32 cellular contexts compared by ENCODE assay signal in genomic region chr7:46245587-46246111, GRCh38.
"Had no signal": no experiment of that assay in that cellular context is flagged by ENCODE, and none has a peak within 500 bp of the region (broad histone marks: within the 10 kb centered on the region; RNA-seq: fewer than 3 reads in every experiment).

No MANE protein-coding gene starts in this region.

- H3K36me3 Mint-ChIP-seq: activated CD4-positive, alpha-beta memory T cell treated with anti-CD3 and anti-CD28 coated beads for 36 hours; activated CD8-positive, alpha-beta memory T cell treated with anti-CD3 and anti-CD28 coated beads, Interleukin-2, amount 10 ng/mL, durations not matched to agents 7 days and 5 days; activated naive CD4-positive, alpha-beta T cell treated with anti-CD3 and anti-CD28 coated beads, Interleukin-2, amount 10 ng/mL, durations not matched to agents 7 days and 5 days; activated naive CD8-positive, alpha-beta T cell treated with anti-CD3 and anti-CD28 coated beads, Interleukin-2, amount 10 ng/mL, durations not matched to agents 7 days and 5 days; brain had no signal

- H3K27me3 ChIP-seq: ascending aorta, breast epithelium, cardiac muscle cell, colonic mucosa, esophagus muscularis mucosa, foreskin keratinocyte, gastrocnemius medialis, heart right ventricle had no signal

- H3K4me3 Mint-ChIP-seq: activated B cell treated with CpG ODN at 0.5 μM for 24 hours; activated CD4-positive, alpha-beta memory T cell treated with anti-CD3 and anti-CD28 coated beads for 36 hours; activated CD8-positive, alpha-beta memory T cell treated with anti-CD3 and anti-CD28 coated beads, Interleukin-2, amount 10 ng/mL, durations not matched to agents 7 days and 5 days; activated CD8-positive, alpha-beta T cell treated with anti-CD3 and anti-CD28 coated beads, Interleukin-2, amount 10 ng/mL, durations not matched to agents 7 days and 5 days; activated naive CD4-positive, alpha-beta T cell treated with anti-CD3 and anti-CD28 coated beads, Interleukin-2, amount 10 ng/mL, durations not matched to agents 7 days and 5 days; activated naive CD8-positive, alpha-beta T cell treated with anti-CD3 and anti-CD28 coated beads, Interleukin-2, amount 10 ng/mL, durations not matched to agents 7 days and 5 days; activated T-cell treated with anti-CD3 and anti-CD28 coated beads, Interleukin-2, amount 50 U/mL, for 24 hours; activated T-cell treated with anti-CD3 and anti-CD28 coated beads, Interleukin-2, amount 50 U/mL, for 72 hours; brain; T-helper 17 cell; T-helper 2 cell treated with Interferon-gamma antibody and Interleukin-4, amounts not matched to agents 5 μg/mL and 100 μg/mL, for 36 hours had no signal

- H3K27ac ChIP-seq: ascending aorta, breast epithelium, cardiac muscle cell, colonic mucosa, dorsolateral prefrontal cortex, esophagus muscularis mucosa, foreskin keratinocyte, gastrocnemius medialis, WERI-Rb-1 had no signal

- H3K4me3 ChIP-seq: ascending aorta, breast epithelium, cardiac muscle cell, colonic mucosa, dorsolateral prefrontal cortex, esophagus muscularis mucosa, gastrocnemius medialis, heart right ventricle had no signal

- DNase-seq: activated B cell treated with CpG ODN at 0.5 μM for 24 hours; activated CD4-positive, alpha-beta memory T cell treated with anti-CD3 and anti-CD28 coated beads for 36 hours; activated CD4-positive, alpha-beta T cell treated with anti-CD3 and anti-CD28 coated beads for 48 hours; activated CD8-positive, alpha-beta memory T cell treated with anti-CD3 and anti-CD28 coated beads, Interleukin-2, amount 10 ng/mL, durations not matched to agents 7 days and 5 days; activated CD8-positive, alpha-beta memory T cell treated with anti-CD3 and anti-CD28 coated beads, Interleukin-2, amount 50 U/mL, for 4 hours; activated CD8-positive, alpha-beta T cell treated with anti-CD3 and anti-CD28 coated beads, Interleukin-2, amount 10 ng/mL, durations not matched to agents 7 days and 5 days; activated gamma-delta T cell; activated naive CD4-positive, alpha-beta T cell; activated naive CD4-positive, alpha-beta T cell treated with anti-CD3 and anti-CD28 coated beads, Interleukin-2, amount 10 ng/mL, durations not matched to agents 7 days and 5 days; activated naive CD8-positive, alpha-beta T cell treated with anti-CD3 and anti-CD28 coated beads, Interleukin-2, amount 10 ng/mL, durations not matched to agents 7 days and 5 days; activated T-cell treated with anti-CD3 and anti-CD28 coated beads, Interleukin-2, amount 50 U/mL, for 24 hours; activated T-cell treated with anti-CD3 and anti-CD28 coated beads, Interleukin-2, amount 50 U/mL, for 72 hours; central memory CD4-positive, alpha-beta T cell; cerebellar nuclear complex; colonic mucosa; dorsolateral prefrontal cortex; effector memory CD4-positive, alpha-beta T cell; foreskin keratinocyte; gastrocnemius medialis; heart right ventricle; T-helper 1 cell; T-helper 17 cell; T1000; WERI-Rb-1 had no signal

- H3K4me1 ChIP-seq: ascending aorta, breast epithelium, colonic mucosa, esophagus muscularis mucosa, foreskin keratinocyte, gastrocnemius medialis had no signal

- H3K4me1 Mint-ChIP-seq: activated B cell treated with CpG ODN at 0.5 μM for 24 hours; activated CD8-positive, alpha-beta memory T cell treated with anti-CD3 and anti-CD28 coated beads, Interleukin-2, amount 10 ng/mL, durations not matched to agents 7 days and 5 days; activated naive CD4-positive, alpha-beta T cell treated with anti-CD3 and anti-CD28 coated beads, Interleukin-2, amount 10 ng/mL, durations not matched to agents 7 days and 5 days; activated naive CD8-positive, alpha-beta T cell treated with anti-CD3 and anti-CD28 coated beads, Interleukin-2, amount 10 ng/mL, durations not matched to agents 7 days and 5 days; T-helper 17 cell had no signal

- H3K9me3 Mint-ChIP-seq: activated B cell treated with CpG ODN at 0.5 μM for 24 hours; activated CD4-positive, alpha-beta memory T cell treated with anti-CD3 and anti-CD28 coated beads for 36 hours; activated naive CD4-positive, alpha-beta T cell treated with anti-CD3 and anti-CD28 coated beads, Interleukin-2, amount 10 ng/mL, durations not matched to agents 7 days and 5 days; activated naive CD8-positive, alpha-beta T cell treated with anti-CD3 and anti-CD28 coated beads, Interleukin-2, amount 10 ng/mL, durations not matched to agents 7 days and 5 days; T-helper 2 cell treated with Interferon-gamma antibody and Interleukin-4, amounts not matched to agents 5 μg/mL and 100 μg/mL, for 36 hours had no signal

- H3K27me3 Mint-ChIP-seq: activated B cell treated with CpG ODN at 0.5 μM for 24 hours; activated CD8-positive, alpha-beta memory T cell treated with anti-CD3 and anti-CD28 coated beads, Interleukin-2, amount 10 ng/mL, durations not matched to agents 7 days and 5 days; activated naive CD8-positive, alpha-beta T cell treated with anti-CD3 and anti-CD28 coated beads, Interleukin-2, amount 10 ng/mL, durations not matched to agents 7 days and 5 days; activated T-cell treated with anti-CD3 and anti-CD28 coated beads, Interleukin-2, amount 50 U/mL, for 24 hours; brain; T-helper 17 cell had no signal

- H3K9me3 ChIP-seq: ascending aorta, colonic mucosa, esophagus muscularis mucosa, gastrocnemius medialis had no signal

- H3K27ac Mint-ChIP-seq: activated B cell treated with CpG ODN at 0.5 μM for 24 hours; activated CD4-positive, alpha-beta memory T cell treated with anti-CD3 and anti-CD28 coated beads for 36 hours; activated CD8-positive, alpha-beta memory T cell treated with anti-CD3 and anti-CD28 coated beads, Interleukin-2, amount 10 ng/mL, durations not matched to agents 7 days and 5 days; activated CD8-positive, alpha-beta T cell treated with anti-CD3 and anti-CD28 coated beads, Interleukin-2, amount 10 ng/mL, durations not matched to agents 7 days and 5 days; activated naive CD4-positive, alpha-beta T cell treated with anti-CD3 and anti-CD28 coated beads, Interleukin-2, amount 10 ng/mL, durations not matched to agents 7 days and 5 days; activated naive CD4-positive, alpha-beta T cell treated with anti-CD3 and anti-CD28 coated beads, Interleukin-2, amount 50 U/mL, for 72 hours; activated naive CD8-positive, alpha-beta T cell treated with anti-CD3 and anti-CD28 coated beads, Interleukin-2, amount 10 ng/mL, durations not matched to agents 7 days and 5 days; activated T-cell treated with anti-CD3 and anti-CD28 coated beads, Interleukin-2, amount 50 U/mL, for 24 hours; activated T-cell treated with anti-CD3 and anti-CD28 coated beads, Interleukin-2, amount 50 U/mL, for 72 hours; T-helper 17 cell; T-helper 2 cell treated with Interferon-gamma antibody and Interleukin-4, amounts not matched to agents 5 μg/mL and 100 μg/mL, for 36 hours had no signal

- ATAC-seq: activated CD4-positive, CD25-positive, alpha-beta regulatory T cell treated with anti-CD3 and anti-CD28 coated beads, Interleukin-2, amount 50 U/mL, for 24 hours; activated CD8-positive, alpha-beta memory T cell treated with anti-CD3 and anti-CD28 coated beads, Interleukin-2, amount 10 ng/mL, durations not matched to agents 7 days and 5 days; activated CD8-positive, alpha-beta T cell treated with anti-CD3 and anti-CD28 coated beads, Interleukin-2, amount 10 ng/mL, durations not matched to agents 7 days and 5 days; activated naive CD4-positive, alpha-beta T cell treated with anti-CD3 and anti-CD28 coated beads, Interleukin-2, amount 50 U/mL, for 72 hours; activated T-cell treated with anti-CD3 and anti-CD28 coated beads, Interleukin-2, amount 50 U/mL, for 72 hours; foreskin keratinocyte; gastrocnemius medialis; T-helper 17 cell had no signal

- H3K36me3 ChIP-seq: ascending aorta, breast epithelium, cardiac muscle cell, colonic mucosa, esophagus muscularis mucosa, gastrocnemius medialis, heart right ventricle, WERI-Rb-1 had no signal
